In genomic region chr1:208234721-208235120, GRCh38 we compare ENCODE assay signal across 17 cellular contexts. TPM values are rescaled to one million over a fixed set of nuclear protein-coding genes. Genes with fewer than 3 reads are reported as not detected.
DNase-seq lines count a peak whose midpoint lies in the region; ATAC-seq, FAIRE-seq and TF ChIP-seq lines count a peak whose summit lies in the region.
"Had no signal": no experiment of that assay in that cellular context is flagged by ENCODE, and none has a peak within 500 bp of the region (broad histone marks: within the 10 kb centered on the region; RNA-seq: fewer than 3 reads in every experiment).

No MANE protein-coding gene starts in this region.

- intact Hi-C loops in HepG2 (cut with micrococcal nuclease; ENCODE audit: unreplicated experiment): loop anchor here (5.0 kb wide), 1 partner anchor 117 kb away; no protein-coding TSS in a partner anchor

- in situ Hi-C loops in HepG2 (cut with HindIII; ENCODE audit: extremely low pct_ligation_motif_present, low pct_unique_long_range_greater_than_20kb): no loop called here

- no peak overlapping the region for H3K27ac ChIP-seq in HepG2 (ENCODE audit: extremely low read length, insufficient read depth, low read length)
- peak overlapping the region; percentile 21 for H3K27ac ChIP-seq in temporal lobe (ENCODE audit: low read depth, low read length)
- H3K27ac ChIP-seq: 22Rv1 had no signal

- peak; percentile 39 for FAIRE-seq in HepG2 (lab: Jason Lieb, UNC)

- no peak for TF ChIP-seq RAD21 in HepG2 (CRISPR knock-in tag; IDR thresholded peaks at IDR 0.05)

- WGBS in HepG2 (ENCODE audit: low lambda C conversion rate): 21% methylated on average over 5 of the region's 5 CpGs

- no peak for TF ChIP-seq POLR2A in HepG2 (IDR thresholded peaks at IDR 0.05; ENCODE audit: insufficient read depth in 1 of 2, low read depth in 2 of 2, low read length in 2 of 2)

- no peaks in the 10 kb centered on the region for H4K20me1 ChIP-seq in HepG2 (ENCODE audit: insufficient read depth, low read length)

- no peak overlapping the region for H3K9ac ChIP-seq in HepG2 (ENCODE audit: insufficient read depth, low read depth, low read length)

- CTCF ChIA-PET in HepG2 (lab: Yijun Ruan, JAX; ENCODE audit: low intra/inter-chr PET ratio, low total read pairs): no interaction called here

- H3K27me3 ChIP-seq in HepG2 (ENCODE audit: control insufficient read depth in 1 of 2, insufficient read depth in 2 of 2, low read length in 2 of 2): peaks cover 0 to 4% of the 10 kb centered on the region in 2 experiments; a peak in 1 of 5 replicates
- H3K27me3 ChIP-seq: adrenal gland, right lobe of liver had no signal

- peaks cover 65% of the 10 kb centered on the region for H3K4me1 ChIP-seq in HepG2 (ENCODE audit: insufficient read depth, low read length)

- no peak overlapping the region for H2AFZ ChIP-seq in HepG2 (ENCODE audit: low read length)

- no peaks in the 10 kb centered on the region; a peak in 1 of 5 replicates for H3K36me3 ChIP-seq in HepG2 (replicated peaks in 1 of 2; ENCODE audit: control insufficient read depth in 1 of 2, insufficient read depth in 2 of 2, low read length in 2 of 2)
- H3K36me3 ChIP-seq: adrenal gland, right lobe of liver had no signal

- DNase-seq in DMS153 (lab: John Stamatoyannopoulos, UW) (peak; percentile 24), DMS153 treated with DMSO at 0.1 percent for 48 hours (lab: John Stamatoyannopoulos, UW; ENCODE audit: unreplicated experiment) (no peak), SIG-M5 (lab: John Stamatoyannopoulos, UW) (peak; percentile 63), HepG2 (ENCODE audit: low spot score) (peak; percentile 72), omental fat pad (ENCODE audit: low spot score) (no peak), NCI-H2227 (lab: John Stamatoyannopoulos, UW; ENCODE audit: unreplicated experiment) (no peak), NAMALWA (ENCODE audit: low spot score) (no peak)
- DNase-seq: activated CD4-positive, alpha-beta T cell treated with anti-CD3 and anti-CD28 coated beads for 48 hours; activated T-cell treated with anti-CD3 and anti-CD28 coated beads, Interleukin-2, amount 50 U/mL, for 48 hours; adrenal gland; CD4-positive, alpha-beta T cell; foreskin melanocyte; naive B cell; NCI-H1694; right lobe of liver had no signal

- TF ChIP-seq CTCF in HepG2 (CRISPR knock-in tag; IDR thresholded peaks at IDR 0.05) (no peak), omental fat pad (IDR thresholded peaks at IDR 0.05) (no peak)

- peak overlapping the region; percentile 19; the same call in 1 of the 2 replicates for H3K4me2 ChIP-seq in HepG2 (ENCODE audit: low read depth, low read length)

- no peaks in the 10 kb centered on the region for H3K79me2 ChIP-seq in HepG2 (ENCODE audit: insufficient read depth, low read length)

- H3K9me3 ChIP-seq in HepG2 (ENCODE audit: low read length): no peaks in the 10 kb centered on the region
- H3K9me3 ChIP-seq: adrenal gland, right lobe of liver had no signal

- ATAC-seq in HepG2: peak; percentile 62
- ATAC-seq in omental fat pad (ENCODE audit: low FRiP score): no peak

- POLR2A ChIA-PET in HepG2 (lab: Yijun Ruan, JAX): interaction anchor here (0.7 to 1.0 kb wide), 3 partner anchors 10 to 57 kb away, joined by 3 to 7 read pairs (median 3); partner anchors contain the start of gene PLXNA2

- no peak overlapping the region for H3K4me3 ChIP-seq in HepG2 (replicated peaks in 1 of 3; ENCODE audit: insufficient read depth in 1 of 3, low read depth in 2 of 3, low read length in 3 of 3)
- H3K4me3 ChIP-seq: adrenal gland, right lobe of liver had no signal

- no peak; a peak in 1 of 4 replicates for TF ChIP-seq EP300 in HepG2 (IDR thresholded peaks at IDR 0.05; ENCODE audit: low read depth in 2 of 2, low read length in 2 of 2)
- TF ChIP-seq EP300 in HepG2 (CRISPR knock-in tag; IDR thresholded peaks at IDR 0.05; ENCODE audit: borderline replicate concordance): no peak

- BruUV-seq in HepG2 (replicated peaks; lab: Mats Ljungman, UMichigan): no TSS peak

TF ChIP-seq in HepG2, 621 proteins besides CTCF, POLR2A, EP300 and RAD21 (continues in another document):
- TF ChIP-seq HINFP (CRISPR knock-in tag; IDR thresholded peaks at IDR 0.05; ENCODE audit: low read depth) (no peak), ZNF496 (CRISPR knock-in tag; IDR thresholded peaks at IDR 0.05; ENCODE audit: insufficient replicate concordance) (no peak), KDM4B (CRISPR knock-in tag; IDR thresholded peaks at IDR 0.05) (no peak), KDM5B (CRISPR knock-in tag; IDR thresholded peaks at IDR 0.05; ENCODE audit: borderline replicate concordance) (no peak), SIX4 (CRISPR knock-in tag; IDR thresholded peaks at IDR 0.05) (no peak), NCOA5 (CRISPR knock-in tag; IDR thresholded peaks at IDR 0.05) (no peak), ZNF644 (CRISPR knock-in tag; IDR thresholded peaks at IDR 0.05; ENCODE audit: low read depth) (0 out of 2 replicates have a peak, but pooled peaks have one; percentile 26), NR2F6 (IDR thresholded peaks at IDR 0.05) (no peak), NR2F6 (CRISPR knock-in tag; IDR thresholded peaks at IDR 0.05) (peak; percentile 38; the same call in 1 of the 2 replicates), CEBPG (CRISPR knock-in tag; IDR thresholded peaks at IDR 0.05) (peak; percentile 57; the same call in 1 of the 2 replicates)
- TF ChIP-seq, protein P1, sequence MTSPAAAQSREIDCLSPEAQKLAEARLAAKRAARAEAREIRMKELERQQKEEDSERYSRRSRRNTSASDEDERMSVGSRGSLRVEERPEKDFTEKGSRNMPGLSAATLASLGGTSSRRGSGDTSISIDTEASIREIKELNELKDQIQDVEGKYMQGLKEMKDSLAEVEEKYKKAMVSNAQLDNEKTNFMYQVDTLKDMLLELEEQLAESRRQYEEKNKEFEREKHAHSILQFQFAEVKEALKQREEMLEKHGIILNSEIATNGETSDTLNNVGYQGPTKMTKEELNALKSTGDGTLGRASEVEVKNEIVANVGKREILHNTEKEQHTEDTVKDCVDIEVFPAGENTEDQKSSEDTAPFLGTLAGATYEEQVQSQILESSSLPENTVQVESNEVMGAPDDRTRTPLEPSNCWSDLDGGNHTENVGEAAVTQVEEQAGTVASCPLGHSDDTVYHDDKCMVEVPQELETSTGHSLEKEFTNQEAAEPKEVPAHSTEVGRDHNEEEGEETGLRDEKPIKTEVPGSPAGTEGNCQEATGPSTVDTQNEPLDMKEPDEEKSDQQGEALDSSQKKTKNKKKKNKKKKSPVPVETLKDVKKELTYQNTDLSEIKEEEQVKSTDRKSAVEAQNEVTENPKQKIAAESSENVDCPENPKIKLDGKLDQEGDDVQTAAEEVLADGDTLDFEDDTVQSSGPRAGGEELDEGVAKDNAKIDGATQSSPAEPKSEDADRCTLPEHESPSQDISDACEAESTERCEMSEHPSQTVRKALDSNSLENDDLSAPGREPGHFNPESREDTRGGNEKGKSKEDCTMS (CRISPR knock-in tag; conservative IDR thresholded peaks at IDR 0.05): no peak
- TF ChIP-seq, protein P2, sequence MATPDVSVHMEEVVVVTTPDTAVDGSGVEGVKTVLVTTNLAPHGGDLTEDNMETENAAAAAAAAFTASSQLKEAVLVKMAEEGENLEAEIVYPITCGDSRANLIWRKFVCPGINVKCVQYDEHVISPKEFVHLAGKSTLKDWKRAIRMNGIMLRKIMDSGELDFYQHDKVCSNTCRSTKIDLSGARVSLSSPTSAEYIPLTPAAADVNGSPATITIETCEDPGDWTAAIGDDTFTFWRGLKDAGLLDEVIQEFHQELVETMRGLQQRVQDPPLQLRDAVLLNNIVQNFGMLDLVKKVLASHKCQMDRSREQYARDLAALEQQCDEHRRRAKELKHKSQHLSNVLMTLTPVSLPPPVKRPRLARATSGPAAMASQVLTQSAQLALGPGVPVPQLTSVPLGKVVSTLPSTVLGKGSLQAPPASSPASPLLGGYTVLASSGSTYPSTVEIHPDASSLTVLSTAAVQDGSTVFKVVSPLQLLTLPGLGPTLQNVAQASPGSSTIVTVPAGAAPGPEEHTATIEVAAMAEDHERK (CRISPR knock-in tag; IDR thresholded peaks at IDR 0.05; ENCODE audit: low read depth): no peak

RNA-seq across cellular contexts. Expression of gene PLXNA2, which starts 9.5 kb away (rescaled TPM):
- total RNA-seq in HepG2 (2016; rRNA removed; fragmentation: Illumina TruSeq; extraction: Trizol) (0.24 and 1.1 TPM in 2 replicates), temporal lobe (63.2 TPM), omental fat pad (10 to 100 TPM; 21.7 to 67.9 (median 36.8) TPM)
- under 0.01 and 0.18 TPM in 2 replicates for total RNA-seq in HepG2 (2016; cell fraction: cytosol; rRNA removed; fragmentation: Illumina TruSeq; extraction: Trizol; ENCODE audit: low read depth)
- 0.22 and 0.71 TPM in 2 replicates for total RNA-seq in HepG2 (2016; cell fraction: insoluble cytoplasmic fraction; rRNA removed; fragmentation: Illumina TruSeq; extraction: Trizol)
- total RNA-seq in HepG2 (2016; cell fraction: membrane; rRNA removed; fragmentation: Illumina TruSeq; extraction: Trizol): 0.28 and 0.49 TPM in 2 replicates
- total RNA-seq in HepG2 (2016; cell fraction: nucleus; rRNA removed; fragmentation: Illumina TruSeq; extraction: Trizol): 1.5 and 1.9 TPM in 2 replicates
- 2.1 TPM in 2 replicates for polyA plus RNA-seq in HepG2 (2011; rRNA removed)
- 0.59 and 1.1 TPM in 2 replicates for polyA plus RNA-seq in HepG2 (2011; cell fraction: cytosol; rRNA removed)
- 8.7 and 12.0 TPM in 2 replicates for polyA plus RNA-seq in HepG2 (2011; cell fraction: nucleus; rRNA removed)
- polyA plus RNA-seq in HepG2 (2012): 1.0 and 1.7 TPM in 2 replicates
- 0.03 and 0.07 TPM in 2 replicates for polyA plus RNA-seq in HepG2 (2016; cell fraction: cytosol; fragmentation: Illumina TruSeq; extraction: Trizol; ENCODE audit: low read depth)
- 0.33 and 0.36 TPM in 2 replicates for polyA plus RNA-seq in HepG2 (2016; cell fraction: insoluble cytoplasmic fraction; fragmentation: Illumina TruSeq; extraction: Trizol; ENCODE audit: low read depth)
- 0.17 and 0.33 TPM in 2 replicates for polyA plus RNA-seq in HepG2 (2016; cell fraction: membrane; fragmentation: Illumina TruSeq; extraction: Trizol; ENCODE audit: low read depth)
- 3.2 and 3.4 TPM in 2 replicates for polyA plus RNA-seq in HepG2 (2016; cell fraction: nucleus; fragmentation: Illumina TruSeq; extraction: Trizol; ENCODE audit: insufficient read depth, low read depth)
- 6.7 and 14.5 TPM in 2 replicates for polyA minus RNA-seq in HepG2 (2011; rRNA and poly(A)+ RNA removed; ENCODE audit: low replicate concordance)
- polyA minus RNA-seq in HepG2 (2011; cell fraction: cytosol; rRNA and poly(A)+ RNA removed): 1.8 and 3.3 TPM in 2 replicates
- polyA minus RNA-seq in HepG2 (2011; cell fraction: nucleus; rRNA and poly(A)+ RNA removed): 7.1 and 8.1 TPM in 2 replicates

Comparison
In these comparisons a context has a peak if more than half of its experiments do, and no peak if none do; other contexts are left out.
1. DNase-seq: peak in DMS153 (single experiment), SIG-M5 (single experiment) and HepG2 (single experiment); none in DMS153 treated with DMSO at 0.1 percent for 48 hours (single experiment), omental fat pad (single experiment), NCI-H2227 (single experiment) and NAMALWA (single experiment).
2. RNA of gene PLXNA2, which starts 9.5 kb away (total RNA-seq): 63.2 TPM in temporal lobe (single experiment) and 21.7 to 67.9 TPM in omental fat pad; under 0.01 to 1.9 TPM in HepG2; every median in the first group is over 4 times any median in the second.